31 cellular contexts compared by ENCODE assay signal in the genomic region with DNA sequence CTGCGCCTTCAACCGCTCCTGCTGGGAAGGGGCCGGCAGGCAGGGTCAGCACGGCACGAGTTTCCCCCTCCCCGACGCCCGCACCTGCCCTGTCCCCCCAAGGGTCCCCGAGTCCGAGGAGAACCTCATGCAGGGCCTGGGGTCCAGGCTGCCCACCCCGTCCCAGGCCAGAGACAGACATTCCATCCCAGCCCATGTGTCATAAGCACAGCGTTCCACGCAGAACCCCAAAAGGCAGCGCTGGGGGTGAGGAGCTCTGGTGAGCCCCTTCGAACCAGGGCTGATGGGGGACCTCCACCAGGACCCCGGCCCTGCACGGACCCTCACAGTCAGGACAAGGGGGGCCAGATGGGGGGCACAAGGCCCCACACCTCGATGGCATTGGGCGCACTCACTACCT.
"Had no signal": no experiment of that assay in that cellular context is flagged by ENCODE, and none has a peak within 500 bp of the region (broad histone marks: within the 10 kb centered on the region; RNA-seq: fewer than 3 reads in every experiment).

No MANE protein-coding gene starts in this region.

- DNase-seq: activated B cell treated with CpG ODN at 0.5 μM for 24 hours; activated CD4-positive, alpha-beta T cell treated with anti-CD3 and anti-CD28 coated beads for 48 hours; activated CD4-positive, alpha-beta T cell treated with anti-CD3 and anti-CD28 coated beads, Interleukin-2, amount 50 U/mL, for 1 hour; activated CD4-positive, alpha-beta T cell treated with anti-CD3 and anti-CD28 coated beads, Interleukin-2, amount 50 U/mL, for 48 hours; activated CD8-positive, alpha-beta memory T cell treated with anti-CD3 and anti-CD28 coated beads, Interleukin-2, amount 10 ng/mL, durations not matched to agents 7 days and 5 days; activated CD8-positive, alpha-beta memory T cell treated with anti-CD3 and anti-CD28 coated beads, Interleukin-2, amount 50 U/mL, for 4 hours; activated CD8-positive, alpha-beta T cell treated with anti-CD3 and anti-CD28 coated beads for 36 hours; activated effector memory CD4-positive, alpha-beta T cell treated with anti-CD3 and anti-CD28 coated beads, Interleukin-2, amount 50 U/mL, for 16 hours; activated naive CD4-positive, alpha-beta T cell; activated naive CD4-positive, alpha-beta T cell treated with anti-CD3 and anti-CD28 coated beads, Interleukin-2, amount 10 ng/mL, durations not matched to agents 7 days and 5 days; activated naive CD8-positive, alpha-beta T cell treated with anti-CD3 and anti-CD28 coated beads, Interleukin-2, amount 10 ng/mL, durations not matched to agents 7 days and 5 days; activated T-cell treated with anti-CD3 and anti-CD28 coated beads, Interleukin-2, amount 50 U/mL, for 1 hour; activated T-cell treated with anti-CD3 and anti-CD28 coated beads, Interleukin-2, amount 50 U/mL, for 48 hours; central memory CD4-positive, alpha-beta T cell; dorsolateral prefrontal cortex; effector memory CD4-positive, alpha-beta T cell; endodermal cell; foreskin keratinocyte; gastrocnemius medialis; SW 1271; T-cell; T-helper 17 cell; T1000; WERI-Rb-1 had no signal

- H3K36me3 ChIP-seq: breast epithelium had no signal

- H3K9me3 ChIP-seq: ascending aorta, breast epithelium, gastrocnemius medialis had no signal

- H3K4me3 ChIP-seq: ascending aorta, breast epithelium, cardiac muscle cell, coronary artery, dorsolateral prefrontal cortex, gastrocnemius medialis had no signal

- ATAC-seq: activated CD4-positive, CD25-positive, alpha-beta regulatory T cell treated with anti-CD3 and anti-CD28 coated beads, Interleukin-2, amount 50 U/mL, for 24 hours; activated CD8-positive, alpha-beta memory T cell treated with anti-CD3 and anti-CD28 coated beads, Interleukin-2, amount 10 ng/mL, durations not matched to agents 7 days and 5 days; activated CD8-positive, alpha-beta T cell treated with anti-CD3 and anti-CD28 coated beads for 36 hours; activated naive CD4-positive, alpha-beta T cell treated with anti-CD3 and anti-CD28 coated beads, Interleukin-2, amount 50 U/mL, for 72 hours; esophagus mucosa; foreskin keratinocyte; gastrocnemius medialis; T-cell; T-helper 17 cell had no signal

- H3K27ac ChIP-seq: ascending aorta, breast epithelium, cardiac muscle cell, coronary artery, foreskin keratinocyte, gastrocnemius medialis, WERI-Rb-1 had no signal

- H3K27me3 ChIP-seq: ascending aorta, breast epithelium, cardiac muscle cell, dorsolateral prefrontal cortex, foreskin keratinocyte, gastrocnemius medialis had no signal

- H3K4me1 ChIP-seq: breast epithelium, foreskin keratinocyte, gastrocnemius medialis had no signal
